In genomic region chr5:135262364-135262763, GRCh38 we compare ENCODE assay signal across 1 cellular context.
TF ChIP-seq lines count a peak whose summit lies in the region.

No MANE protein-coding gene starts in this region.

TF ChIP-seq in A549, 52 proteins besides CTCF, POLR2A, EP300 and RAD21 (continued from another document):
- TF ChIP-seq PBX3 (IDR thresholded peaks at IDR 0.05) (no peak), PHF8 (IDR thresholded peaks at IDR 0.05; ENCODE audit: borderline replicate concordance, low read depth) (no peak), RCOR1 (IDR thresholded peaks at IDR 0.05; ENCODE audit: low read depth, low read length) (no peak), BCL3 (IDR thresholded peaks at IDR 0.05) (no peak), BHLHE40 (IDR thresholded peaks at IDR 0.05; ENCODE audit: low read depth, low read length) (no peak), RNF2 (IDR thresholded peaks at IDR 0.05; ENCODE audit: borderline replicate concordance, low read depth) (no peak), HOXA7 (CRISPR knock-in tag; IDR thresholded peaks at IDR 0.05) (no peak), E2F6 (IDR thresholded peaks at IDR 0.05; ENCODE audit: borderline replicate concordance, low read depth) (no peak), RFX5 (IDR thresholded peaks at IDR 0.05) (no peak), RARB (CRISPR knock-in tag; IDR thresholded peaks at IDR 0.05) (no peak), SREBF2 (IDR thresholded peaks at IDR 0.05) (no peak), CEBPB (IDR thresholded peaks at IDR 0.05) (no peak), ZSCAN20 (CRISPR knock-in tag; IDR thresholded peaks at IDR 0.05) (no peak)
